In genomic region chr15:59372352-59373211, GRCh38 we compare ENCODE assay signal across 8 cellular contexts. TPM values are rescaled to one million over a fixed set of nuclear protein-coding genes. Genes with fewer than 3 reads are reported as not detected.
DNase-seq lines count a peak whose midpoint lies in the region; ATAC-seq lines count a peak whose summit lies in the region.

MYO1E (minus strand) TSS chr15:59372871; CDS start chr15:59372500, 371 bp downstream.

- peak within 1 kb of the TSS; percentile 94 for H3K27ac ChIP-seq in HUES64 (ENCODE audit: low read depth, low read length)
- no peak within 1 kb of the TSS for H3K27ac ChIP-seq in adipose tissue (ENCODE audit: low read depth, low read length)

- DNase-seq in DMS153 treated with DMSO at 0.1 percent for 48 hours (lab: John Stamatoyannopoulos, UW; ENCODE audit: unreplicated experiment) (peak; percentile 44), OCI-M2 (lab: John Stamatoyannopoulos, UW; ENCODE audit: unreplicated experiment) (peak; percentile 44), Right ventricle myocardium superior (peak; percentile 88), non-pigmented ciliary epithelial cell (ENCODE audit: low read depth) (peak; percentile 89)

- intact Hi-C loops in Right ventricle myocardium superior (cut with DNase I), result loop anchor here (5.0 kb wide), 1 partner anchor 120 kb away; no protein-coding TSS in a partner anchor

- H3K36me3 ChIP-seq in HUES64 (ENCODE audit: insufficient read depth, low read length), result no peaks in the 10 kb centered on the region

- peak within 1 kb of the TSS; percentile 86 for H3K9ac ChIP-seq in HUES64 (ENCODE audit: low read depth, low read length)

- ATAC-seq in GM21447 (IDR thresholded peaks at IDR 0.05; ENCODE audit: unreplicated experiment) (peak; percentile 72), Right ventricle myocardium superior (ENCODE audit: poor library complexity) (peak; percentile 96), HG02870 (IDR thresholded peaks at IDR 0.05; ENCODE audit: unreplicated experiment) (no peak)

- peak within 1 kb of the TSS; percentile 79 for H3K4me3 ChIP-seq in HUES64 (ENCODE audit: low read length)

- peaks cover 10% of the 10 kb centered on the region for H3K4me1 ChIP-seq in HUES64 (ENCODE audit: insufficient read depth, low read length)

- WGBS in HUES64, result under 1% methylated on average over 74 of the region's 74 CpGs
- WGBS in adipose tissue, 3 donors, result 0% methylated on average over 74 of the region's 74 CpGs

- H3K9me3 ChIP-seq in HUES64 (ENCODE audit: insufficient read depth, low read depth, low read length), result no peaks in the 10 kb centered on the region

- H3K27me3 ChIP-seq in HUES64 (ENCODE audit: insufficient read depth, low read length), result peaks cover 7% of the 10 kb centered on the region

RNA-seq across cellular contexts. Expression of gene MYO1E, which starts in this region (rescaled TPM):
- 28.1 TPM for polyA plus RNA-seq in HUES64 (2013, experiment 1 of 2)
- 37.0 TPM for polyA plus RNA-seq in HUES64 (2013, experiment 2 of 2)
- 10 to 100 TPM in 2 of 3 donors, 1 to 10 TPM in 1; 6.2 to 19.0 (median 12.1) TPM for polyA plus RNA-seq in adipose tissue
- total RNA-seq in Right ventricle myocardium superior, result 29.9 TPM
